In genomic region chr2:238238311-238238765, GRCh38 we compare ENCODE assay signal across 13 cellular contexts. TPM values are rescaled to one million over a fixed set of nuclear protein-coding genes. Genes with fewer than 3 reads are reported as not detected.
DNase-seq lines count a peak whose midpoint lies in the region; ATAC-seq, FAIRE-seq and TF ChIP-seq lines count a peak whose summit lies in the region.
"Had no signal": no experiment of that assay in that cellular context is flagged by ENCODE, and none has a peak within 500 bp of the region (broad histone marks: within the 10 kb centered on the region; RNA-seq: fewer than 3 reads in every experiment).

No MANE protein-coding gene starts in this region.

- FAIRE-seq in D721Med (lab: Jason Lieb, UNC): no peak

- no peak for TF ChIP-seq EP300 in transverse colon (IDR thresholded peaks at IDR 0.05; ENCODE audit: low read depth)

- CTCF ChIA-PET in activated CD8-positive, alpha-beta memory T cell treated with anti-CD3 and anti-CD28 coated beads, Interleukin-2, amount 10 ng/mL, durations not matched to agents 7 days and 5 days (lab: Charles Lee): interaction anchor here (6.9 kb wide), 1 partner anchor 25 kb away, joined by 26 read pairs; no protein-coding TSS in a partner anchor

- POLR2A ChIA-PET in activated naive CD8-positive, alpha-beta T cell treated with anti-CD3 and anti-CD28 coated beads, Interleukin-2, amount 10 ng/mL, durations not matched to agents 7 days and 5 days (lab: Charles Lee): no interaction called here

- in situ Hi-C loops in transverse colon (cut with MboI; ENCODE audit: low pct_ligation_motif_present in 1 of 4, low pct_unique_long_range_greater_than_20kb in 1 of 4, low sequenced_read_pairs in 3 of 4): no loop called here

- H3K27ac ChIP-seq in KMS-11 (peak overlapping the region; percentile 43), transverse colon (no peak overlapping the region)
- H3K27ac ChIP-seq: cardiac muscle cell, left ventricle myocardium inferior, parathyroid adenoma had no signal

- H3K79me2 ChIP-seq in KMS-11 (ENCODE audit: insufficient read depth, low read depth): peaks cover 18% of the 10 kb centered on the region
- H3K79me2 ChIP-seq: parathyroid adenoma had no signal

- H3K27ac Mint-ChIP-seq in activated CD8-positive, alpha-beta memory T cell treated with anti-CD3 and anti-CD28 coated beads, Interleukin-2, amount 10 ng/mL, durations not matched to agents 7 days and 5 days: no peak overlapping the region
- H3K27ac Mint-ChIP-seq in activated naive CD8-positive, alpha-beta T cell treated with anti-CD3 and anti-CD28 coated beads, Interleukin-2, amount 10 ng/mL, durations not matched to agents 7 days and 5 days: no peak overlapping the region
- H3K27ac Mint-ChIP-seq in progenitor cell of endocrine pancreas: no peak overlapping the region

- intact Hi-C loops in transverse colon (cut with DNase I; ENCODE audit: low total_unique reads): no loop called here

- H3K27me3 ChIP-seq in KMS-11 (ENCODE audit: insufficient read depth, low read depth) (no peaks in the 10 kb centered on the region), transverse colon (peaks cover 8% of the 10 kb centered on the region)

- peak overlapping the region; percentile 71; the same call in 1 of the 2 replicates for H3K9ac ChIP-seq in KMS-11
- H3K9ac ChIP-seq: parathyroid adenoma had no signal

- no peak overlapping the region for H2AFZ ChIP-seq in KMS-11 (ENCODE audit: low read depth)
- H2AFZ ChIP-seq: parathyroid adenoma had no signal

- H3K4me1 Mint-ChIP-seq in activated CD8-positive, alpha-beta memory T cell treated with anti-CD3 and anti-CD28 coated beads, Interleukin-2, amount 10 ng/mL, durations not matched to agents 7 days and 5 days: peaks cover 4% of the 10 kb centered on the region
- H3K4me1 Mint-ChIP-seq in activated naive CD8-positive, alpha-beta T cell treated with anti-CD3 and anti-CD28 coated beads, Interleukin-2, amount 10 ng/mL, durations not matched to agents 7 days and 5 days: peaks cover 6% of the 10 kb centered on the region
- H3K4me1 Mint-ChIP-seq in progenitor cell of endocrine pancreas (ENCODE audit: low read depth): peaks cover 8% of the 10 kb centered on the region

- no peaks in the 10 kb centered on the region for H3K9me3 ChIP-seq in transverse colon
- H3K9me3 ChIP-seq: left ventricle myocardium inferior had no signal

- DNase-seq in activated CD8-positive, alpha-beta memory T cell treated with anti-CD3 and anti-CD28 coated beads, Interleukin-2, amount 10 ng/mL, durations not matched to agents 7 days and 5 days: no peak
- DNase-seq in activated CD8-positive, alpha-beta memory T cell treated with anti-CD3 and anti-CD28 coated beads for 24 hours: no peak
- DNase-seq in activated naive CD8-positive, alpha-beta T cell treated with anti-CD3 and anti-CD28 coated beads, Interleukin-2, amount 10 ng/mL, durations not matched to agents 7 days and 5 days: peak; percentile 34
- DNase-seq in progenitor cell of endocrine pancreas (ENCODE audit: low spot score, unreplicated experiment) (no peak), transverse colon (no peak), D721Med (ENCODE audit: insufficient read length, low spot score) (no peak)
- DNase-seq: activated CD8-positive, alpha-beta memory T cell treated with anti-CD3 and anti-CD28 coated beads, Interleukin-2, amount 50 U/mL, for 48 hours; left ventricle myocardium inferior; NCI-H1436 treated with DMSO at 0.1 percent for 48 hours had no signal

- no peak overlapping the region for H3K4me3 ChIP-seq in KMS-11 (IDR thresholded peaks at IDR 0.05; ENCODE audit: insufficient read depth, low read depth, low read length)
- H3K4me3 ChIP-seq in transverse colon: no peak overlapping the region

- TF ChIP-seq CTCF in KMS-11 (conservative IDR thresholded peaks at IDR 0.05; ENCODE audit: low read depth, low read length): no peak
- no peak for TF ChIP-seq CTCF in progenitor cell of endocrine pancreas (IDR thresholded peaks at IDR 0.05; ENCODE audit: unreplicated experiment)
- TF ChIP-seq CTCF in transverse colon (IDR thresholded peaks at IDR 0.05): no peak
- TF ChIP-seq CTCF in D721Med (IDR thresholded peaks at IDR 0.05; ENCODE audit: insufficient read depth, missing control alignments): no peak

- H3K4me1 ChIP-seq in KMS-11 (ENCODE audit: low read depth, poor library complexity, severe bottlenecking) (peaks cover 32% of the 10 kb centered on the region), transverse colon (peaks cover 18 to 44% (median 34%) of the 10 kb centered on the region in 4 donors)
- H3K4me1 ChIP-seq: parathyroid adenoma had no signal

- WGBS in transverse colon (ENCODE audit: low coverage in 1 of 2), 2 donors: 84% methylated on average over 5 of the region's 5 CpGs; no CpG with 5 or more reads in 1 of the 2 donors

- no peaks in the 10 kb centered on the region; the same call in 1 of the 2 replicates for H4K20me1 ChIP-seq in KMS-11 (ENCODE audit: insufficient read depth)

- peak overlapping the region; percentile 21 for H3K4me3 Mint-ChIP-seq in activated CD8-positive, alpha-beta memory T cell treated with anti-CD3 and anti-CD28 coated beads, Interleukin-2, amount 10 ng/mL, durations not matched to agents 7 days and 5 days
- H3K4me3 Mint-ChIP-seq in activated naive CD8-positive, alpha-beta T cell treated with anti-CD3 and anti-CD28 coated beads, Interleukin-2, amount 10 ng/mL, durations not matched to agents 7 days and 5 days: peak overlapping the region; percentile 30
- peak overlapping the region; percentile 64 for H3K4me3 Mint-ChIP-seq in progenitor cell of endocrine pancreas (ENCODE audit: low read depth)

- H3K36me3 ChIP-seq in KMS-11 (ENCODE audit: insufficient read depth) (no peaks in the 10 kb centered on the region), transverse colon (no peaks in the 10 kb centered on the region)
- H3K36me3 ChIP-seq: cardiac muscle cell, left ventricle myocardium inferior had no signal

- peak overlapping the region; percentile 90 for H3K4me2 ChIP-seq in KMS-11

- no peaks in the 10 kb centered on the region for H3K36me3 Mint-ChIP-seq in activated CD8-positive, alpha-beta memory T cell treated with anti-CD3 and anti-CD28 coated beads, Interleukin-2, amount 10 ng/mL, durations not matched to agents 7 days and 5 days
- peaks cover 1% of the 10 kb centered on the region for H3K36me3 Mint-ChIP-seq in activated naive CD8-positive, alpha-beta T cell treated with anti-CD3 and anti-CD28 coated beads, Interleukin-2, amount 10 ng/mL, durations not matched to agents 7 days and 5 days
- no peaks in the 10 kb centered on the region for H3K36me3 Mint-ChIP-seq in progenitor cell of endocrine pancreas (ENCODE audit: insufficient read depth)

- no peak for TF ChIP-seq POLR2A in transverse colon (IDR thresholded peaks at IDR 0.05)

- H3K9me3 Mint-ChIP-seq in activated CD8-positive, alpha-beta memory T cell treated with anti-CD3 and anti-CD28 coated beads, Interleukin-2, amount 10 ng/mL, durations not matched to agents 7 days and 5 days (ENCODE audit: low read depth): no peaks in the 10 kb centered on the region
- H3K9me3 Mint-ChIP-seq in activated naive CD8-positive, alpha-beta T cell treated with anti-CD3 and anti-CD28 coated beads, Interleukin-2, amount 10 ng/mL, durations not matched to agents 7 days and 5 days: peaks cover 1% of the 10 kb centered on the region
- H3K9me3 Mint-ChIP-seq in progenitor cell of endocrine pancreas (ENCODE audit: low read depth): peaks cover 4% of the 10 kb centered on the region

- no peak for ATAC-seq in activated CD8-positive, alpha-beta memory T cell treated with anti-CD3 and anti-CD28 coated beads, Interleukin-2, amount 10 ng/mL, durations not matched to agents 7 days and 5 days
- ATAC-seq in activated naive CD8-positive, alpha-beta T cell treated with anti-CD3 and anti-CD28 coated beads, Interleukin-2, amount 10 ng/mL, durations not matched to agents 7 days and 5 days (ENCODE audit: low read depth): no peak
- ATAC-seq in HG03469 (IDR thresholded peaks at IDR 0.05; ENCODE audit: unreplicated experiment): no peak

- peaks cover 59% of the 10 kb centered on the region for H3K27me3 Mint-ChIP-seq in activated CD8-positive, alpha-beta memory T cell treated with anti-CD3 and anti-CD28 coated beads, Interleukin-2, amount 10 ng/mL, durations not matched to agents 7 days and 5 days
- peaks cover 50% of the 10 kb centered on the region for H3K27me3 Mint-ChIP-seq in activated naive CD8-positive, alpha-beta T cell treated with anti-CD3 and anti-CD28 coated beads, Interleukin-2, amount 10 ng/mL, durations not matched to agents 7 days and 5 days
- peaks cover 25% of the 10 kb centered on the region for H3K27me3 Mint-ChIP-seq in progenitor cell of endocrine pancreas

RNA-seq across cellular contexts. Expression of gene HES6, which starts 1.5 kb away (rescaled TPM):
- total RNA-seq in activated CD8-positive, alpha-beta memory T cell treated with anti-CD3 and anti-CD28 coated beads, Interleukin-2, amount 10 ng/mL, durations not matched to agents 7 days and 5 days: 1 to 10 TPM; 3.0 to 4.0 TPM
- total RNA-seq in activated naive CD8-positive, alpha-beta T cell treated with anti-CD3 and anti-CD28 coated beads, Interleukin-2, amount 10 ng/mL, durations not matched to agents 7 days and 5 days: 1 to 10 TPM; 4.3 to 7.1 TPM
- total RNA-seq in progenitor cell of endocrine pancreas (64.2 and 64.7 TPM in 2 replicates), transverse colon (10 to 100 TPM; 15.0 to 94.5 (median 31.7) TPM)

RNA-seq across cellular contexts. Expression of gene ILKAP, which starts 34.8 kb away (rescaled TPM):
- total RNA-seq in activated CD8-positive, alpha-beta memory T cell treated with anti-CD3 and anti-CD28 coated beads, Interleukin-2, amount 10 ng/mL, durations not matched to agents 7 days and 5 days: 10 to 100 TPM; 52.6 to 61.7 TPM
- total RNA-seq in activated naive CD8-positive, alpha-beta T cell treated with anti-CD3 and anti-CD28 coated beads, Interleukin-2, amount 10 ng/mL, durations not matched to agents 7 days and 5 days: 10 to 100 TPM; 56.3 to 59.1 TPM
- total RNA-seq in progenitor cell of endocrine pancreas (50.3 and 56.3 TPM in 2 replicates), transverse colon (10 to 100 TPM; 16.3 to 40.0 (median 32.1) TPM)

RNA-seq across cellular contexts. Expression of gene PER2, which starts 50.1 kb away (rescaled TPM):
- 10 to 100 TPM in 1 of 2 experiments, 1 to 10 TPM in 1; 9.1 to 11.5 TPM for total RNA-seq in activated CD8-positive, alpha-beta memory T cell treated with anti-CD3 and anti-CD28 coated beads, Interleukin-2, amount 10 ng/mL, durations not matched to agents 7 days and 5 days
- total RNA-seq in activated naive CD8-positive, alpha-beta T cell treated with anti-CD3 and anti-CD28 coated beads, Interleukin-2, amount 10 ng/mL, durations not matched to agents 7 days and 5 days: 10 to 100 TPM; 13.0 to 13.7 TPM
- total RNA-seq in progenitor cell of endocrine pancreas (14.3 and 20.2 TPM in 2 replicates), transverse colon (10 to 100 TPM; 19.1 to 67.3 (median 32.3) TPM)
